In genomic region chr7:142535123-142535779, GRCh38 we compare ENCODE assay signal across 8 cellular contexts.
DNase-seq lines count a peak whose midpoint lies in the region; ATAC-seq and TF ChIP-seq lines count a peak whose summit lies in the region.

No MANE protein-coding gene starts in this region.

- H3K4me3 ChIP-seq in NT2/D1 (ENCODE audit: insufficient read length, low read depth) (no peak overlapping the region), tibial nerve (no peak overlapping the region)

- no peak for TF ChIP-seq EP300 in tibial nerve (IDR thresholded peaks at IDR 0.05)

- no peak overlapping the region for H3K27ac ChIP-seq in tibial nerve

- peaks cover 7% of the 10 kb centered on the region for H3K27me3 ChIP-seq in NT2/D1 (ENCODE audit: insufficient read depth, insufficient read length)
- no peaks in the 10 kb centered on the region for H3K27me3 ChIP-seq in tibial nerve

- no peak for TF ChIP-seq POLR2A in erythroblast (IDR thresholded peaks at IDR 0.05; ENCODE audit: low read length)
- no peak for TF ChIP-seq POLR2A in tibial nerve (IDR thresholded peaks at IDR 0.05)

- H3K9me3 ChIP-seq in NT2/D1 (ENCODE audit: insufficient read depth, low read length), result no peaks in the 10 kb centered on the region
- no peaks in the 10 kb centered on the region for H3K9me3 ChIP-seq in tibial nerve

- H3K36me3 Mint-ChIP-seq in osteocyte (ENCODE audit: unreplicated experiment), result no peaks in the 10 kb centered on the region

- DNase-seq in CD1c-positive myeloid dendritic cell (ENCODE audit: extremely low spot score) (peak; percentile 82), NT2/D1 (ENCODE audit: low read depth, low spot score) (peak; percentile 77), erythroblast (lab: John Stamatoyannopoulos, UW) (peak; percentile 69 to 80), osteocyte (ENCODE audit: extremely low spot score, unreplicated experiment) (peak; percentile 88), tibial nerve (ENCODE audit: low spot score in 2 of 2) (peak in 1 of 2 donors; percentile 60)
- DNase-seq in activated CD8-positive, alpha-beta memory T cell treated with anti-CD3 and anti-CD28 coated beads, Interleukin-2, amount 50 U/mL, for 24 hours (ENCODE audit: extremely low read depth), result peak; percentile 35

- peak; percentile 98 for TF ChIP-seq CTCF in osteocyte (IDR thresholded peaks at IDR 0.05)
- TF ChIP-seq CTCF in tibial nerve (IDR thresholded peaks at IDR 0.05), result peak; percentile 31 to 55 (median 44)

- H3K4me1 ChIP-seq in NT2/D1 (ENCODE audit: insufficient read depth, insufficient read length) (no peaks in the 10 kb centered on the region), tibial nerve (peaks cover 0 to 3% (median 0%) of the 10 kb centered on the region in 4 donors)

- no peak overlapping the region for H3K9ac ChIP-seq in NT2/D1 (ENCODE audit: insufficient read length, low read depth)

- H3K36me3 ChIP-seq in NT2/D1 (ENCODE audit: insufficient read depth, insufficient read length, low read length), result no peaks in the 10 kb centered on the region
- H3K36me3 ChIP-seq in tibial nerve, result no peaks in the 10 kb centered on the region

- no peaks in the 10 kb centered on the region for H3K9me3 Mint-ChIP-seq in osteocyte (ENCODE audit: unreplicated experiment)

- peaks cover 27% of the 10 kb centered on the region for H3K27me3 Mint-ChIP-seq in osteocyte (ENCODE audit: unreplicated experiment)

- H3K4me1 Mint-ChIP-seq in osteocyte (ENCODE audit: unreplicated experiment), result peaks cover 15% of the 10 kb centered on the region

- peak; percentile 92 for ATAC-seq in GM19035 (IDR thresholded peaks at IDR 0.05; ENCODE audit: unreplicated experiment)
- peak; percentile 94 for ATAC-seq in HG03196 (IDR thresholded peaks at IDR 0.05; ENCODE audit: unreplicated experiment)

- WGBS in tibial nerve, 2 donors, result 12 to 23% methylated on average over 7 of the region's 7 CpGs

- no peak overlapping the region for H3K27ac Mint-ChIP-seq in osteocyte (ENCODE audit: unreplicated experiment)

- no peak overlapping the region for H3K4me3 Mint-ChIP-seq in osteocyte (ENCODE audit: unreplicated experiment)
